25 cellular contexts compared by ENCODE assay signal in the genomic region with DNA sequence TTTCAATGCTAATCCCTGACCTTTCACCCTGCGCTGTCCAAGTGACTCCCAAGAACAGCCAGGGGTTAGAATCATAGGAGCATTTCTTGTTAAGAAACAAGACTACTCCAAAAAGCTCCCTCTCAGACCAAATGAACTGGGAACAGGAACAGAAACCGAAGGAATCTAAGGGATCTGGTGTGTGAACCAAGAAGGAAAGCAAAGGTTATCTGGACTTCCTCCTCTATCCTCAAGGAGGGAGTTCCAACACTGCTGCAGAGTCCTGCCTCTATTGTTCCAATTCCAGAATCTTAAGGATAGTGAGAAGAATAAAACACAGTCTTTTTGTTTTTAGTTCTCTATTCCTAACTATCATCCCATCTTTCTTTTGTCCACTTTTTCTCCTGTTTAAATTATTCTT.
"Had no signal": no experiment of that assay in that cellular context is flagged by ENCODE, and none has a peak within 500 bp of the region (broad histone marks: within the 10 kb centered on the region; RNA-seq: fewer than 3 reads in every experiment).

No MANE protein-coding gene starts in this region.

- H3K4me3 Mint-ChIP-seq: naive thymus-derived CD4-positive, alpha-beta T cell; neural crest cell; stimulated activated naive B cell treated with anti-CD40 and anti-IgM and Interleukin-4, amounts not matched to agents 10 μg/mL and 1 μg/mL and 100 μg/mL, for 72 hours; stimulated activated naive CD8-positive, alpha-beta T cell treated with anti-CD3 and anti-CD28 coated beads, Interleukin-15, amount 100 ng/mL, for 72 hours had no signal

- H3K36me3 Mint-ChIP-seq: naive thymus-derived CD4-positive, alpha-beta T cell; stimulated activated naive B cell treated with anti-CD40 and anti-IgM and Interleukin-4, amounts not matched to agents 10 μg/mL and 1 μg/mL and 100 μg/mL, for 72 hours had no signal

- H3K27ac Mint-ChIP-seq: stimulated activated naive B cell treated with anti-CD40 and anti-IgM and Interleukin-4, amounts not matched to agents 10 μg/mL and 1 μg/mL and 100 μg/mL, for 72 hours; stimulated activated naive CD8-positive, alpha-beta T cell treated with anti-CD3 and anti-CD28 coated beads, Interleukin-15, amount 100 ng/mL, for 72 hours had no signal

- H3K36me3 ChIP-seq: breast epithelium, esophagus squamous epithelium, pancreas, sigmoid colon had no signal

- H3K27me3 ChIP-seq: breast epithelium, dorsolateral prefrontal cortex, esophagus squamous epithelium, hepatocyte, pancreas, sigmoid colon had no signal

- H3K27ac ChIP-seq: coronary artery, dorsolateral prefrontal cortex, esophagus squamous epithelium, hepatocyte, pancreas, psoas muscle, sigmoid colon, skin epidermis had no signal

- DNase-seq: central memory CD4-positive, alpha-beta T cell; dorsolateral prefrontal cortex; effector CD8-positive, alpha-beta T cell; esophagus squamous epithelium; foreskin fibroblast; head of caudate nucleus; kidney; left cardiac atrium; naive thymus-derived CD4-positive, alpha-beta T cell; nucleus accumbens; pancreas; psoas muscle; retina; sigmoid colon; stimulated activated CD4-positive, alpha-beta T cell treated with anti-CD3 and anti-CD28 coated beads, Interleukin-2, amount 100 ng/mL, for 24 hours; stimulated activated CD4-positive, alpha-beta T cell treated with anti-CD3 and anti-CD28 coated beads, Interleukin-4, amount 100 ng/mL, for 4 hours; stimulated activated naive B cell treated with anti-CD40 and anti-IgM and Interleukin-4, amounts not matched to agents 10 μg/mL and 1 μg/mL and 100 μg/mL, for 72 hours; stimulated activated naive CD8-positive, alpha-beta T cell treated with anti-CD3 and anti-CD28 coated beads, Interleukin-15, amount 100 ng/mL, for 72 hours; substantia nigra; trophoblast cell had no signal

- H3K79me2 ChIP-seq: hepatocyte had no signal

- H3K9me3 ChIP-seq: breast epithelium, esophagus squamous epithelium, pancreas, psoas muscle, sigmoid colon had no signal

- H3K4me2 ChIP-seq: hepatocyte had no signal

- H3K9me3 Mint-ChIP-seq: neural crest cell; stimulated activated naive B cell treated with anti-CD40 and anti-IgM and Interleukin-4, amounts not matched to agents 10 μg/mL and 1 μg/mL and 100 μg/mL, for 72 hours; stimulated activated naive CD8-positive, alpha-beta T cell treated with anti-CD3 and anti-CD28 coated beads, Interleukin-15, amount 100 ng/mL, for 72 hours had no signal

- H3K4me1 ChIP-seq: breast epithelium, pancreas, psoas muscle, sigmoid colon had no signal

- H3K4me3 ChIP-seq: breast epithelium, coronary artery, dorsolateral prefrontal cortex, esophagus squamous epithelium, hepatocyte, pancreas, psoas muscle, sigmoid colon, skin epidermis had no signal
